Comparison of ENCODE assay signal across 10 cellular contexts in genomic region chr1:54798769-54799641, GRCh38. TPM values are rescaled to one million over a fixed set of nuclear protein-coding genes. Genes with fewer than 3 reads are reported as not detected.
DNase-seq lines count a peak whose midpoint lies in the region; ATAC-seq, FAIRE-seq and TF ChIP-seq lines count a peak whose summit lies in the region.
"Had no signal": no experiment of that assay in that cellular context is flagged by ENCODE, and none has a peak within 500 bp of the region (broad histone marks: within the 10 kb centered on the region; RNA-seq: fewer than 3 reads in every experiment).

No MANE protein-coding gene starts in this region.

- TF ChIP-seq CTCF in natural killer cell (IDR thresholded peaks at IDR 0.05): no peak
- no peak for TF ChIP-seq CTCF in kidney (IDR thresholded peaks at IDR 0.05; ENCODE audit: borderline replicate concordance, extremely low read depth, insufficient read depth)

- no peaks in the 10 kb centered on the region for H3K9me3 ChIP-seq in kidney (ENCODE audit: control insufficient read depth in 1 of 2, low read length in 2 of 2)

- intact Hi-C loops in natural killer cell (cut with micrococcal nuclease) (no loop called here), kidney (cut with DNase I) (no loop called here)

- H3K36me3 ChIP-seq in kidney (ENCODE audit: control insufficient read depth in 1 of 2, insufficient read depth in 2 of 2, low read length in 2 of 2): no peaks in the 10 kb centered on the region

- ATAC-seq in GM18502 (IDR thresholded peaks at IDR 0.05; ENCODE audit: poor library complexity, unreplicated experiment) (peak; percentile 48), HG02759 (IDR thresholded peaks at IDR 0.05; ENCODE audit: unreplicated experiment) (peak; percentile 52), natural killer cell (peak; percentile 45 to 49 (median 48)), GM19397 (IDR thresholded peaks at IDR 0.05; ENCODE audit: unreplicated experiment) (no peak)

- H3K27ac Mint-ChIP-seq in natural killer cell: peak overlapping the region; percentile 91 to 95

- peaks cover 21 to 24% of the 10 kb centered on the region in 2 donors for H3K4me1 ChIP-seq in kidney (ENCODE audit: control insufficient read depth in 1 of 2, insufficient read depth in 1 of 2, low read depth in 1 of 2, low read length in 2 of 2)

- DNase-seq in activated CD8-positive, alpha-beta memory T cell treated with anti-CD3 and anti-CD28 coated beads, Interleukin-2, amount 50 U/mL, for 48 hours: peak; percentile 69
- no peak for DNase-seq in natural killer cell
- no peak for DNase-seq in hypothalamus (lab: John Stamatoyannopoulos, UW)
- DNase-seq in NCI-H1048 (lab: John Stamatoyannopoulos, UW): no peak
- no peak for DNase-seq in kidney

- peak overlapping the region; percentile 92 for H3K4me3 Mint-ChIP-seq in natural killer cell

- no peak for FAIRE-seq in kidney (lab: Jason Lieb, UNC)
- FAIRE-seq: endothelial cell of umbilical vein had no signal

- H3K27me3 Mint-ChIP-seq in natural killer cell (ENCODE audit: low read depth in 2 of 2): no peaks in the 10 kb centered on the region

- H3K9me3 Mint-ChIP-seq in natural killer cell: no peaks in the 10 kb centered on the region

- peak overlapping the region in 1 of 2 donors; percentile 16 for H3K27ac ChIP-seq in kidney (ENCODE audit: low read depth in 2 of 2, low read length in 2 of 2)

- H3K4me3 ChIP-seq in kidney (ENCODE audit: low read length in 2 of 2): peak overlapping the region in 1 of 2 donors; percentile 69

- H3K9ac ChIP-seq in kidney (ENCODE audit: low read length in 2 of 2): no peak overlapping the region

- no peaks in the 10 kb centered on the region for H3K36me3 Mint-ChIP-seq in natural killer cell

- H3K4me1 Mint-ChIP-seq in natural killer cell: peaks cover 82 to 88% of the 10 kb centered on the region in 2 donors

RNA-seq across cellular contexts. Expression of gene TTC22, which starts 2.1 kb away (rescaled TPM):
- total RNA-seq in natural killer cell (10 to 100 TPM; 17.8 to 30.8 (median 26.5) TPM), kidney (16.5 TPM)
- 9.6 TPM for polyA plus RNA-seq in kidney (ENCODE audit: insufficient read depth, low read depth, low replicate concordance)
- total RNA-seq: endothelial cell of umbilical vein, HT1080 had no signal
- polyA plus RNA-seq: endothelial cell of umbilical vein had no signal

RNA-seq across cellular contexts. Expression of gene PARS2, which starts 34.7 kb away (rescaled TPM):
- total RNA-seq in natural killer cell: 1 to 10 TPM in 1 of 3 donors, under 1 TPM in 2; 0.95 to 1.4 (median 0.96) TPM
- total RNA-seq in kidney: 7.1 TPM
- polyA plus RNA-seq in kidney (ENCODE audit: insufficient read depth, low read depth, low replicate concordance): 7.2 TPM
